In the genomic region with DNA sequence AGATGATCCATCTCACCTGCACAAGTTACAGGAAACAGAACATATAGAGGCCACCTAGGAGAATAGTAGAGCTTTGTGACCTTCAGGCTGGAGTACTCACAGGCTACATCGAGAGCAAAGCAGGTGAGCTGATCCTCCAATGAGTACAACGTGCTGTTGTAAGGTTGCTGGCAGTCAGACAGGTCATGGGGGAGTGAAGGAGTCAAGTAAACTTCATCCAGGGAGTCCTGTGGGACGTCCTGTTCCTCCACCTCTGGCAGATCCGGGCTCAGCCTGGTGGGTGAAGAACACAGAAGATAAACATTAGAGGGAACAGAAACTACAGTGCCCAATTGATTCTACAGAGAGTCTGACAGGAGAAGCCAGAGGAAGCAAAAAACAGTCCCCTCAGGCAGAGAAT, we compare ENCODE assay signal across 20 cellular contexts.
"Had no signal": no experiment of that assay in that cellular context is flagged by ENCODE, and none has a peak within 500 bp of the region (broad histone marks: within the 10 kb centered on the region; RNA-seq: fewer than 3 reads in every experiment).

No MANE protein-coding gene starts in this region.

- H3K36me3 ChIP-seq: MG63, WERI-Rb-1 had no signal

- H3K9ac ChIP-seq: KMS-11 had no signal

- H3K4me2 ChIP-seq: KMS-11 had no signal

- DNase-seq: activated CD4-positive, alpha-beta memory T cell treated with anti-CD3 and anti-CD28 coated beads, Interleukin-2, amount 10 ng/mL, durations not matched to agents 7 days and 5 days; activated CD4-positive, alpha-beta T cell treated with anti-CD3 and anti-CD28 coated beads for 36 hours; activated CD4-positive, alpha-beta T cell treated with anti-CD3 and anti-CD28 coated beads, Interleukin-2, amount 50 U/mL, for 1 hour; activated gamma-delta T cell; activated naive CD4-positive, alpha-beta T cell treated with anti-CD3 and anti-CD28 coated beads for 36 hours; activated T-cell treated with anti-CD3 and anti-CD28 coated beads for 4 hours; activated T-cell treated with anti-CD3 and anti-CD28 coated beads, Interleukin-2, amount 50 U/mL, for 48 hours; amygdala; MG63; NCI-H1105 treated with DMSO at 0.1 percent for 48 hours; NCI-H1436 treated with DMSO at 0.1 percent for 48 hours; NCI-H187; NCI-H2081; NCI-H446; NCI-H524; SIG-M5; T-helper 9 cell; WERI-Rb-1 had no signal

- H3K9me3 ChIP-seq: MG63 had no signal

- H3K27ac ChIP-seq: KMS-11, SK-N-MC, WERI-Rb-1 had no signal

- H3K27me3 ChIP-seq: MG63 had no signal

- H3K4me3 ChIP-seq: MG63, SK-N-MC had no signal
